25 cellular contexts compared by ENCODE assay signal in the genomic region with DNA sequence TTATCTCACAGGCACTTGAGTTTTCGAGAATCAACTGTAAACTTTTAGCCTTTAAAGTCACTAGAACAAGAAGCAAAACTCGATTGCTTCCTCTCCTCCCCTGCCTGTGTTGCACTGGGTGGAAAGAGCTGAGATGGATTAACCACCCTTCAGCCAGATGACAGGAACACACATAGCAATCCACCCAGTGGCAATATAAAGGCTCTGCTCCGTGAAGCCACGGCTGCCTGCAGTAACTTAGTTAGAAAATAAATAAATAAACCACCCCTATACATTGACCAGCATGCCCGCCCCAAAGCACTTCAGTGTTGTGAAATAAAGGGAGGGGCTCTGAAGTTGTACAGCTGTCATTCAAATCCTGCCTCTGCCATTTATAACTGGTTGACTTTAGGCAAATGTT.
DNase-seq lines count a peak whose midpoint lies in the region; ATAC-seq, FAIRE-seq and TF ChIP-seq lines count a peak whose summit lies in the region.
"Had no signal": no experiment of that assay in that cellular context is flagged by ENCODE, and none has a peak within 500 bp of the region (broad histone marks: within the 10 kb centered on the region; RNA-seq: fewer than 3 reads in every experiment).

No MANE protein-coding gene starts in this region.

- H3F3A ChIP-seq in smooth muscle cell (ENCODE audit: low read depth), result no peaks in the 10 kb centered on the region

- H3K4me3 ChIP-seq in bronchial epithelial cell (ENCODE audit: low read depth, low read length) (no peak overlapping the region), smooth muscle cell (no peak overlapping the region)
- H3K4me3 ChIP-seq: HAP-1, PC-9, SJCRH30 had no signal

- ATAC-seq in GM18870 (IDR thresholded peaks at IDR 0.05; ENCODE audit: unreplicated experiment), result no peak
- ATAC-seq: Right ventricle myocardium inferior, SK-N-SH treated with all-trans-retinoic acid at 6 μM for 48 hours had no signal

- no peak for TF ChIP-seq CTCF in bronchial epithelial cell (IDR thresholded peaks at IDR 0.05; ENCODE audit: insufficient read depth, low read length, severe bottlenecking)
- no peak for TF ChIP-seq CTCF in smooth muscle cell (IDR thresholded peaks at IDR 0.05; ENCODE audit: borderline replicate concordance, insufficient read depth, poor library complexity, severe bottlenecking)

- H3K36me3 ChIP-seq in bronchial epithelial cell (ENCODE audit: control insufficient read depth, insufficient read depth, low read length), result no peaks in the 10 kb centered on the region
- no peaks in the 10 kb centered on the region for H3K36me3 ChIP-seq in smooth muscle cell (ENCODE audit: low read depth)
- H3K36me3 ChIP-seq: HAP-1, SJCRH30 had no signal

- H2AFZ ChIP-seq in smooth muscle cell (ENCODE audit: low read depth), result peak overlapping the region; percentile 57
- H2AFZ ChIP-seq: PC-9 had no signal

- no peaks in the 10 kb centered on the region for H4K20me1 ChIP-seq in smooth muscle cell (ENCODE audit: low read depth)

- no peaks in the 10 kb centered on the region for H3K9me3 ChIP-seq in smooth muscle cell (replicated peaks; ENCODE audit: low read depth)
- H3K9me3 ChIP-seq: HAP-1, SJCRH30 had no signal

- H3K4me2 ChIP-seq in smooth muscle cell, result no peak overlapping the region
- H3K4me2 ChIP-seq: PC-9 had no signal

- no peak overlapping the region for H3K9ac ChIP-seq in smooth muscle cell (ENCODE audit: low read depth)

- H3K79me2 ChIP-seq in smooth muscle cell (ENCODE audit: low read depth), result no peaks in the 10 kb centered on the region

- no peak overlapping the region for H3K27ac ChIP-seq in smooth muscle cell (ENCODE audit: low read depth)
- H3K27ac ChIP-seq: PC-9, SJCRH30 had no signal

- WGBS in smooth muscle cell (ENCODE audit: low lambda C conversion rate), result 36% methylated on average over 5 of the region's 5 CpGs

- FAIRE-seq in bronchial epithelial cell (lab: Jason Lieb, UNC), result peak; percentile 18
- FAIRE-seq: GM12892 had no signal

- no peaks in the 10 kb centered on the region for H3K27me3 ChIP-seq in bronchial epithelial cell (ENCODE audit: control insufficient read depth, insufficient read depth, low read length)
- no peaks in the 10 kb centered on the region for H3K27me3 ChIP-seq in smooth muscle cell (ENCODE audit: low read depth)
- H3K27me3 ChIP-seq: SJCRH30 had no signal

- H3K4me1 ChIP-seq in smooth muscle cell (ENCODE audit: low read depth), result no peaks in the 10 kb centered on the region
- H3K4me1 ChIP-seq: HAP-1, SJCRH30 had no signal

- DNase-seq in MV-4-11 (lab: John Stamatoyannopoulos, UW) (peak; percentile 32), bronchial epithelial cell (ENCODE audit: low read depth) (no peak), iPS-NIHi7 (ENCODE audit: extremely low spot score) (peak; percentile 25), smooth muscle cell (lab: John Stamatoyannopoulos, UW; ENCODE audit: unreplicated experiment) (no peak), NCI-H1092 (lab: John Stamatoyannopoulos, UW) (no peak), KG1 (lab: John Stamatoyannopoulos, UW) (no peak)
- DNase-seq: CD8-positive, alpha-beta memory T cell; DMS 273 treated with DMSO at 0.1 percent for 48 hours; DMS79; EL; GF-D8; IMR-90; NCI-H1105; NCI-H146; NCI-H1930; NCI-H2107; NCI-H524; NCI-H82; PC-9; SJCRH30 had no signal

Comparison
In these comparisons a context has a peak if more than half of its experiments do, and no peak if none do; other contexts are left out.
1. DNase-seq: peak in MV-4-11 (single experiment) and iPS-NIHi7 (single experiment); none in bronchial epithelial cell (single experiment), smooth muscle cell (single experiment), NCI-H1092 (single experiment) and KG1 (single experiment).